ENCODE assay signal across 24 cellular contexts in the genomic region with DNA sequence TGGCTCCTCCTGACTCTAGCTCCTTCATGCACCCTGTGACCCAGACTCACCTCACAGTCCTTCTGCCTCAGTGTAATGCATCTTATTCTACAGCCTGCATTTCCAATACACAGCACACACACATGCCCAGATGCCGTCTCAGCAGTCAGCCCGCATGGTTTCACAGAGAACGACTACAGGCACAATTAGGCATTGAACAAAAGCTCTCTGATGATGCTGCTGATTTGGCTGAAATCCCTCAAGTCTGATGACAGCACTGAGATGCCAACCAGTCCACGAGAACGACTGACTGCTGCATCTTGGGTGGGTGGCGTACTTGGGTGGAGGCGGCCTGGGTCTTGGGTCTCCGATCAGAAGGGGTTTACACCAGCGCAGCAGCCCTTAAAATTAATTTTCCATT.
DNase-seq lines count a peak whose midpoint lies in the region; ATAC-seq, FAIRE-seq and TF ChIP-seq lines count a peak whose summit lies in the region.
"Had no signal": no experiment of that assay in that cellular context is flagged by ENCODE, and none has a peak within 500 bp of the region (broad histone marks: within the 10 kb centered on the region; RNA-seq: fewer than 3 reads in every experiment).

No MANE protein-coding gene starts in this region.

- no peak for TF ChIP-seq POLR2A in esophagus muscularis mucosa (IDR thresholded peaks at IDR 0.05; ENCODE audit: low read depth)

- H3K27ac Mint-ChIP-seq in T-cell, result no peak overlapping the region
- H3K27ac Mint-ChIP-seq: activated naive CD4-positive, alpha-beta T cell treated with anti-CD3 and anti-CD28 coated beads for 36 hours; effector memory CD8-positive, alpha-beta T cell had no signal

- no peaks in the 10 kb centered on the region for H3K27me3 Mint-ChIP-seq in T-cell
- H3K27me3 Mint-ChIP-seq: effector memory CD8-positive, alpha-beta T cell had no signal

- ATAC-seq in T-cell (replicated peaks in 1 of 4), result no peak
- no peak for ATAC-seq in HG03135 (IDR thresholded peaks at IDR 0.05; ENCODE audit: unreplicated experiment)
- ATAC-seq: effector memory CD8-positive, alpha-beta T cell; naive thymus-derived CD8-positive, alpha-beta T cell; Right ventricle myocardium inferior had no signal

- POLR2A ChIA-PET in T-cell (lab: Charles Lee), result no interaction called here

- no peaks in the 10 kb centered on the region for H3K9me3 ChIP-seq in muscle layer of colon (ENCODE audit: low read length)
- no peaks in the 10 kb centered on the region for H3K9me3 ChIP-seq in esophagus muscularis mucosa
- H3K9me3 ChIP-seq: esophagus squamous epithelium, thoracic aorta had no signal

- CTCF ChIA-PET in T-cell (lab: Charles Lee), result no interaction called here

- no peak overlapping the region for H3K4me3 ChIP-seq in muscle layer of colon (ENCODE audit: low read depth in 1 of 2, low read length in 2 of 2)
- no peak overlapping the region for H3K4me3 ChIP-seq in esophagus muscularis mucosa
- H3K4me3 ChIP-seq: esophagus squamous epithelium, skin epidermis, thoracic aorta had no signal

- H3K4me1 Mint-ChIP-seq in T-cell, result peaks cover 0 to 2% (median 0%) of the 10 kb centered on the region in 3 donors

- no peak overlapping the region for H3K9ac ChIP-seq in muscle layer of colon (ENCODE audit: low read length)

- H3K27ac ChIP-seq in muscle layer of colon (ENCODE audit: low read depth, low read length) (peak overlapping the region; percentile 12), esophagus muscularis mucosa (replicated peaks in 1 of 4) (no peak overlapping the region)
- H3K27ac ChIP-seq: esophagus squamous epithelium, skin epidermis, thoracic aorta had no signal

- peak; percentile 84 for FAIRE-seq in urothelium cell line (lab: Jason Lieb, UNC)
- FAIRE-seq: astrocyte, GM12891 had no signal

- 87% methylated on average over 9 of the region's 9 CpGs for WGBS in esophagus muscularis mucosa

- H3K36me3 ChIP-seq in muscle layer of colon (ENCODE audit: insufficient read depth, low read length) (no peaks in the 10 kb centered on the region), esophagus muscularis mucosa (no peaks in the 10 kb centered on the region)
- H3K36me3 ChIP-seq: esophagus squamous epithelium, thoracic aorta had no signal

- no peak for TF ChIP-seq CTCF in esophagus muscularis mucosa (IDR thresholded peaks at IDR 0.05)

- H3K4me1 ChIP-seq in muscle layer of colon (ENCODE audit: insufficient read depth, low read length) (peaks cover 50% of the 10 kb centered on the region), esophagus muscularis mucosa (peaks cover 4 to 21% (median 7%) of the 10 kb centered on the region in 4 donors)
- H3K4me1 ChIP-seq: esophagus squamous epithelium had no signal

- no peak overlapping the region for H3K4me3 Mint-ChIP-seq in T-cell
- H3K4me3 Mint-ChIP-seq: activated naive CD4-positive, alpha-beta T cell treated with anti-CD3 and anti-CD28 coated beads for 36 hours; effector memory CD8-positive, alpha-beta T cell; naive thymus-derived CD8-positive, alpha-beta T cell had no signal

- H3K36me3 Mint-ChIP-seq in T-cell, result peaks cover 28% of the 10 kb centered on the region

- no peaks in the 10 kb centered on the region for H3K9me3 Mint-ChIP-seq in T-cell
- H3K9me3 Mint-ChIP-seq: effector memory CD8-positive, alpha-beta T cell; naive thymus-derived CD8-positive, alpha-beta T cell had no signal

- no peaks in the 10 kb centered on the region for H3K27me3 ChIP-seq in muscle layer of colon (ENCODE audit: control insufficient read depth in 1 of 2, insufficient read depth in 2 of 2, low read length in 2 of 2)
- H3K27me3 ChIP-seq in esophagus muscularis mucosa, result no peaks in the 10 kb centered on the region
- H3K27me3 ChIP-seq: esophagus squamous epithelium had no signal

- peak; percentile 77 for DNase-seq in NCI-H2171 treated with DMSO at 0.1 percent for 48 hours (lab: John Stamatoyannopoulos, UW)
- DNase-seq in cerebellar nuclear complex (lab: John Stamatoyannopoulos, UW), result peak; percentile 19 to 51
- no peak for DNase-seq in urothelium cell line (ENCODE audit: low spot score)
- no peak for DNase-seq in T-cell
- DNase-seq in esophagus muscularis mucosa (ENCODE audit: extremely low spot score), result no peak
- DNase-seq: activated naive CD4-positive, alpha-beta T cell treated with anti-CD3 and anti-CD28 coated beads for 36 hours; activated T-cell treated with anti-CD3 and anti-CD28 coated beads, Interleukin-2, amount 50 U/mL, for 48 hours; DND-41; effector memory CD8-positive, alpha-beta T cell; esophagus squamous epithelium; Kasumi-1; mesenchymal stem cell; naive thymus-derived CD8-positive, alpha-beta T cell; NCI-H187; OCI-M1; stimulated activated CD4-positive, alpha-beta T cell treated with anti-CD3 and anti-CD28 coated beads, Interleukin-1b, Interleukin-23, amount 100 ng/mL, for 48 hours; SW 1271 had no signal

- no peak for TF ChIP-seq EP300 in esophagus muscularis mucosa (IDR thresholded peaks at IDR 0.05)

- intact Hi-C loops in esophagus muscularis mucosa (cut with DNase I), result no loop called here

Comparison
In these comparisons a context has a peak if more than half of its experiments do, and no peak if none do; other contexts are left out.
1. DNase-seq: peak in NCI-H2171 treated with DMSO at 0.1 percent for 48 hours (single experiment) and cerebellar nuclear complex (2 of 2); none in urothelium cell line (single experiment), T-cell (0 of 34) and esophagus muscularis mucosa (single experiment).